In the genomic region with DNA sequence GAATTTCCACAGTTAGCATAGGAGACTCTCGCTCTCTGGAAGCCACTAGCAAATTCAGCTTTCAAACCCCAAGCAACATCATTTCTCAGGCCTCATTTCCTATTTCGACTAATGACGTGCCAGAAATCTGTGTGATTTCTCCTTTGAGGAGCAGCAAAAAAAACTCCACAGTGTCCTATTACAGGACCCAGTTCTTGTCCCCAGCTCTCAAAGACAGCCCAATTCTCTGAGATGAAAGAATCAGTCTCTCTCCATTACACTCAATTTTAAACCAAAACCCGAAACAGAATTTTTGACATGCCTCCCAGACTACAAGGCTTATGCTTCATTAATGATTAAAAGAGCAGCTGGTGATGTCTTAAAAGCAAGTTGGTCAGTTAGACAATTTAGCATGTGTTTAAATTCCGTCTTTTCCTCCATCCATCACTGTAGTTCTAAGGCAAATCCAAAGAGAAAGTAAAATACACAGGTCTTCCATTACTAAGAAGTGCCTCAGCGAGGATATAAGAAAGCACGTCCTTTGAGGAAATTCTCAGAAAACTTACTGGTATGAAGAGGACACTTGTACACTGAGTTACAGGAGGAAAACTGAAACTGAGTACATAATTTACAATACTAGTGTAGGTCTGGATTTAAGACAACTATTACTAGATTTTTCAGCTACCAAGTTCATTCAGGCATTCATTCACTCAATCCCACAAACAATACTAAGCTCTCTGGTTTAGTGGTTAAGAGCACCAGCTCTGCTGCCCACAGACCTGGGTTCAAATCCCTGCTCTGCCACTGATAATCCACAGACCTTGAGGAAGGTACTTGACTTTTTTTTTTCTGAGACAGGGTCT, we compare ENCODE assay signal across 8 cellular contexts. TPM values are rescaled to one million over a fixed set of nuclear protein-coding genes. Genes with fewer than 3 reads are reported as not detected.
DNase-seq lines count a peak whose midpoint lies in the region; ATAC-seq and TF ChIP-seq lines count a peak whose summit lies in the region.

No MANE protein-coding gene starts in this region.

- TF ChIP-seq CTCF in HFFc6 (IDR thresholded peaks at IDR 0.05) (no peak), hepatocyte (IDR thresholded peaks at IDR 0.05; ENCODE audit: poor library complexity) (no peak)

- DNase-seq in GM03348 (ENCODE audit: low spot score) (peak; percentile 19), HFFc6 (peak; percentile 16), hepatocyte (ENCODE audit: low spot score) (no peak), neuronal stem cell (ENCODE audit: low spot score) (no peak), NCI-H2029 treated with DMSO at 0.1 percent for 48 hours (lab: John Stamatoyannopoulos, UW) (no peak)
- DNase-seq in activated T-cell treated with anti-CD3 and anti-CD28 coated beads, Interleukin-2, amount 50 U/mL, for 72 hours: peak; percentile 58 to 62

- no peaks in the 10 kb centered on the region for H3K79me1 ChIP-seq in neuronal stem cell (ENCODE audit: low read depth, low read length)

- H3K9me3 Mint-ChIP-seq in HFFc6: peaks cover 5% of the 10 kb centered on the region; the same call in 1 of the 2 replicates
- no peaks in the 10 kb centered on the region for H3K9me3 Mint-ChIP-seq in activated T-cell treated with anti-CD3 and anti-CD28 coated beads, Interleukin-2, amount 50 U/mL, for 72 hours
- H3K9me3 Mint-ChIP-seq in stimulated activated memory B cell treated with anti-CD40 and anti-IgM and Interleukin-4, amounts not matched to agents 10 μg/mL and 1 μg/mL and 100 μg/mL, for 72 hours: no peaks in the 10 kb centered on the region

- peaks cover 82% of the 10 kb centered on the region for H3K79me2 ChIP-seq in hepatocyte

- H3K9me3 ChIP-seq in hepatocyte (ENCODE audit: low read depth) (no peaks in the 10 kb centered on the region), neuronal stem cell (replicated peaks in 1 of 2; ENCODE audit: control insufficient read depth in 2 of 2, insufficient read depth in 1 of 2, low read depth in 1 of 2, low read length in 2 of 2) (peaks cover 0 to 5% of the 10 kb centered on the region in 2 donors)

- H2AFZ ChIP-seq in hepatocyte: no peak overlapping the region
- H2AFZ ChIP-seq in neuronal stem cell (ENCODE audit: low read length): no peak overlapping the region

- no peak overlapping the region for H2BK15ac ChIP-seq in neuronal stem cell (ENCODE audit: low read length)

- no peak overlapping the region for H3K4me3 ChIP-seq in hepatocyte
- no peak overlapping the region for H3K4me3 ChIP-seq in neuronal stem cell (ENCODE audit: low read length in 2 of 2)

- ATAC-seq in activated T-cell treated with anti-CD3 and anti-CD28 coated beads, Interleukin-2, amount 50 U/mL, for 72 hours (replicated peaks in 1 of 2): peak; percentile 35 to 50
- no peak for ATAC-seq in stimulated activated memory B cell treated with anti-CD40 and anti-IgM and Interleukin-4, amounts not matched to agents 10 μg/mL and 1 μg/mL and 100 μg/mL, for 72 hours
- ATAC-seq in GM18502 (IDR thresholded peaks at IDR 0.05; ENCODE audit: poor library complexity, unreplicated experiment): no peak

- H3K4ac ChIP-seq in neuronal stem cell (ENCODE audit: low read length): no peak overlapping the region

- H3K27ac Mint-ChIP-seq in HFFc6: peak overlapping the region; percentile 96
- H3K27ac Mint-ChIP-seq in activated T-cell treated with anti-CD3 and anti-CD28 coated beads, Interleukin-2, amount 50 U/mL, for 72 hours: peak overlapping the region; percentile 98
- H3K27ac Mint-ChIP-seq in stimulated activated memory B cell treated with anti-CD40 and anti-IgM and Interleukin-4, amounts not matched to agents 10 μg/mL and 1 μg/mL and 100 μg/mL, for 72 hours: peak overlapping the region; percentile 83

- no peak overlapping the region for H2BK120ac ChIP-seq in neuronal stem cell (ENCODE audit: low read depth, low read length)

- H3K27ac ChIP-seq in hepatocyte (peak overlapping the region; percentile 79), neuronal stem cell (replicated peaks; ENCODE audit: low read length) (no peak overlapping the region)

- no peak overlapping the region for H2AK5ac ChIP-seq in neuronal stem cell (ENCODE audit: low read depth, low read length)

- peaks cover 18% of the 10 kb centered on the region for H3K4me1 ChIP-seq in hepatocyte (ENCODE audit: insufficient read depth)
- no peaks in the 10 kb centered on the region for H3K4me1 ChIP-seq in neuronal stem cell (ENCODE audit: control insufficient read depth in 2 of 2, insufficient read depth in 1 of 2, low read depth in 1 of 2, low read length in 2 of 2)

- H3K23ac ChIP-seq in neuronal stem cell (ENCODE audit: low read depth, low read length, poor library complexity): no peak overlapping the region

- H3K36me3 ChIP-seq in hepatocyte (replicated peaks; ENCODE audit: insufficient read depth, low read depth) (no peaks in the 10 kb centered on the region), neuronal stem cell (replicated peaks in 1 of 2; ENCODE audit: control insufficient read depth in 2 of 2, insufficient read depth in 2 of 2, low read length in 2 of 2) (peaks cover 0 to 2% of the 10 kb centered on the region in 2 donors)

- no peak overlapping the region for H2BK5ac ChIP-seq in neuronal stem cell (ENCODE audit: low read length)

- H3K4me2 ChIP-seq in hepatocyte (peak overlapping the region; percentile 54), neuronal stem cell (ENCODE audit: insufficient read depth, low read length, poor library complexity, severe bottlenecking) (no peak overlapping the region)

- no peak overlapping the region for H4K91ac ChIP-seq in neuronal stem cell (ENCODE audit: low read depth, low read length, poor library complexity)

- peaks cover 68% of the 10 kb centered on the region for H3K4me1 Mint-ChIP-seq in HFFc6 (ENCODE audit: low read depth)
- H3K4me1 Mint-ChIP-seq in activated T-cell treated with anti-CD3 and anti-CD28 coated beads, Interleukin-2, amount 50 U/mL, for 72 hours (ENCODE audit: low read depth): peaks cover 71% of the 10 kb centered on the region
- H3K4me1 Mint-ChIP-seq in stimulated activated memory B cell treated with anti-CD40 and anti-IgM and Interleukin-4, amounts not matched to agents 10 μg/mL and 1 μg/mL and 100 μg/mL, for 72 hours: peaks cover 44% of the 10 kb centered on the region

- no peak overlapping the region for H3K18ac ChIP-seq in neuronal stem cell (ENCODE audit: low read length)

- 62% methylated on average over 7 of the region's 7 CpGs for WGBS in hepatocyte (ENCODE audit: low lambda C conversion rate, missing lambda C conversion rate)
- whole genome bisulfite sequencing in neuronal stem cell (ENCODE audit: extremely low coverage in 2 of 2, insufficient read length in 2 of 2, insufficient replicate concordance in 1 of 2), 2 donors: no CpG with 5 or more reads among the region's 7 CpGs

- no peak overlapping the region for H3K14ac ChIP-seq in neuronal stem cell (ENCODE audit: low read length)

- H3K27me3 ChIP-seq in hepatocyte: no peaks in the 10 kb centered on the region
- H3K27me3 ChIP-seq in neuronal stem cell (ENCODE audit: control insufficient read depth in 3 of 3, insufficient read depth in 3 of 3, low read depth in 1 of 3, low read length in 3 of 3): no peaks in the 10 kb centered on the region

- H3K36me3 Mint-ChIP-seq in HFFc6 (ENCODE audit: low read depth): peaks cover 15% of the 10 kb centered on the region
- peaks cover 4 to 9% of the 10 kb centered on the region in 2 donors for H3K36me3 Mint-ChIP-seq in activated T-cell treated with anti-CD3 and anti-CD28 coated beads, Interleukin-2, amount 50 U/mL, for 72 hours (ENCODE audit: insufficient read depth in 2 of 2)
- peaks cover 22% of the 10 kb centered on the region for H3K36me3 Mint-ChIP-seq in stimulated activated memory B cell treated with anti-CD40 and anti-IgM and Interleukin-4, amounts not matched to agents 10 μg/mL and 1 μg/mL and 100 μg/mL, for 72 hours

- no peak overlapping the region for H3K9ac ChIP-seq in neuronal stem cell (ENCODE audit: low read depth, low read length, poor library complexity)

- no peaks in the 10 kb centered on the region for H3K9me2 ChIP-seq in hepatocyte (replicated peaks; ENCODE audit: insufficient read depth)

- H4K8ac ChIP-seq in neuronal stem cell (ENCODE audit: low read depth, low read length): no peak overlapping the region

- no peaks in the 10 kb centered on the region for H3K27me3 Mint-ChIP-seq in HFFc6 (ENCODE audit: insufficient read depth)
- no peaks in the 10 kb centered on the region for H3K27me3 Mint-ChIP-seq in activated T-cell treated with anti-CD3 and anti-CD28 coated beads, Interleukin-2, amount 50 U/mL, for 72 hours (ENCODE audit: low read depth)
- H3K27me3 Mint-ChIP-seq in stimulated activated memory B cell treated with anti-CD40 and anti-IgM and Interleukin-4, amounts not matched to agents 10 μg/mL and 1 μg/mL and 100 μg/mL, for 72 hours: no peaks in the 10 kb centered on the region

- peak overlapping the region; percentile 86 for H3K4me3 Mint-ChIP-seq in HFFc6
- H3K4me3 Mint-ChIP-seq in activated T-cell treated with anti-CD3 and anti-CD28 coated beads, Interleukin-2, amount 50 U/mL, for 72 hours: peak overlapping the region; percentile 82 to 92
- peak overlapping the region; percentile 64 for H3K4me3 Mint-ChIP-seq in stimulated activated memory B cell treated with anti-CD40 and anti-IgM and Interleukin-4, amounts not matched to agents 10 μg/mL and 1 μg/mL and 100 μg/mL, for 72 hours

- H4K20me1 ChIP-seq in hepatocyte (ENCODE audit: insufficient read depth, poor library complexity, severe bottlenecking): peaks cover 17% of the 10 kb centered on the region

- no peak overlapping the region for H2BK12ac ChIP-seq in neuronal stem cell (ENCODE audit: low read length)

RNA-seq across cellular contexts. Expression of a gene that starts 12.5 kb away (rescaled TPM):
- total RNA-seq in HFFc6 (2021; fragmentation: NEBNext Ultra II Directional; extraction: Animal tissue kit (Norgen Biotek cat#: 25700)): 100 to 1,000 TPM in 4 of 6 experiments, 10 to 100 TPM in 2; 92.1 to 144 (median 101) TPM
- 10 to 100 TPM; 23.7 to 26.9 TPM for total RNA-seq in activated T-cell treated with anti-CD3 and anti-CD28 coated beads, Interleukin-2, amount 50 U/mL, for 72 hours
- 27.5 and 29.6 TPM in 2 replicates for total RNA-seq in hepatocyte
- 21.5 and 41.1 TPM in 2 replicates for polyA plus RNA-seq in hepatocyte
- polyA plus RNA-seq in neuronal stem cell (2013, experiment 1 of 2): 11.3 TPM
- 12.2 TPM for polyA plus RNA-seq in neuronal stem cell (2013, experiment 2 of 2)

RNA-seq across cellular contexts. Expression of a gene that starts 12.9 kb away (rescaled TPM):
- under 1 TPM; 0.37 to 0.73 (median 0.61) TPM for total RNA-seq in HFFc6 (2021; fragmentation: NEBNext Ultra II Directional; extraction: Animal tissue kit (Norgen Biotek cat#: 25700))
- under 1 TPM; 0.39 to 0.43 TPM for total RNA-seq in activated T-cell treated with anti-CD3 and anti-CD28 coated beads, Interleukin-2, amount 50 U/mL, for 72 hours
- total RNA-seq in hepatocyte: 1.1 TPM in 2 replicates
- polyA plus RNA-seq in hepatocyte: 1.8 and 3.2 TPM in 2 replicates
- polyA plus RNA-seq in neuronal stem cell (2013, experiment 1 of 2): 1.1 TPM
- polyA plus RNA-seq in neuronal stem cell (2013, experiment 2 of 2): 0.62 TPM

Comparison
In these comparisons a context has a peak if more than half of its experiments do, and no peak if none do; other contexts are left out.
1. DNase-seq: peak in GM03348 (single experiment), HFFc6 (single experiment) and activated T-cell treated with anti-CD3 and anti-CD28 coated beads, Interleukin-2, amount 50 U/mL, for 72 hours (2 of 2); none in hepatocyte (single experiment), neuronal stem cell (single experiment) and NCI-H2029 treated with DMSO at 0.1 percent for 48 hours (single experiment).
2. ATAC-seq: peak in activated T-cell treated with anti-CD3 and anti-CD28 coated beads, Interleukin-2, amount 50 U/mL, for 72 hours (2 of 2); none in stimulated activated memory B cell treated with anti-CD40 and anti-IgM and Interleukin-4, amounts not matched to agents 10 μg/mL and 1 μg/mL and 100 μg/mL, for 72 hours (single experiment) and GM18502 (single experiment).
3. Peak in every context shown above with its lines, with median percentiles within 50 percentile points of each other: H3K27ac Mint-ChIP-seq and H3K4me3 Mint-ChIP-seq.